In genomic region chr18:62186656-62187542, GRCh38 we compare ENCODE assay signal across 8 cellular contexts. TPM values are rescaled to one million over a fixed set of nuclear protein-coding genes. Genes with fewer than 3 reads are reported as not detected.
DNase-seq lines count a peak whose midpoint lies in the region; ATAC-seq and TF ChIP-seq lines count a peak whose summit lies in the region.

Gene PIGN (minus strand): TSS chr18:62187056. CDS start chr18:62161353, 25,703 bp downstream.
Gene RELCH (plus strand): TSS chr18:62187255. CDS start chr18:62187506, 251 bp downstream.

- no peaks in the 10 kb centered on the region for H3K9me3 Mint-ChIP-seq in activated T-cell treated with anti-CD3 and anti-CD28 coated beads, Interleukin-2, amount 50 U/mL, for 24 hours

- no peaks in the 10 kb centered on the region for H3K27me3 ChIP-seq in mucosa of rectum (ENCODE audit: control insufficient read depth in 2 of 2, insufficient read depth in 2 of 2, low read length in 2 of 2)

- peak; percentile 82 for TF ChIP-seq POLR2A in erythroblast (IDR thresholded peaks at IDR 0.05; ENCODE audit: low read length)

- H3K4me3 ChIP-seq in mucosa of rectum (ENCODE audit: low read length in 2 of 2): peak within 1 kb of the TSS; percentile 93 to 98

- H3K36me3 Mint-ChIP-seq in activated T-cell treated with anti-CD3 and anti-CD28 coated beads, Interleukin-2, amount 50 U/mL, for 24 hours (ENCODE audit: low read depth): peaks cover 51% of the 10 kb centered on the region

- no peaks in the 10 kb centered on the region for H3K27me3 Mint-ChIP-seq in activated T-cell treated with anti-CD3 and anti-CD28 coated beads, Interleukin-2, amount 50 U/mL, for 24 hours

- H3K9me3 ChIP-seq in mucosa of rectum (ENCODE audit: control insufficient read depth in 2 of 2, low read length in 2 of 2): no peaks in the 10 kb centered on the region

- DNase-seq in DMS153 treated with DMSO at 0.1 percent for 48 hours (lab: John Stamatoyannopoulos, UW; ENCODE audit: unreplicated experiment) (peak; percentile 94), KBM-7 (peak; percentile 97), erythroblast (lab: John Stamatoyannopoulos, UW) (peak; percentile 100)
- peak; percentile 92 for DNase-seq in activated T-cell treated with anti-CD3 and anti-CD28 coated beads, Interleukin-2, amount 50 U/mL, for 24 hours
- DNase-seq in stimulated activated CD8-positive, alpha-beta memory T cell treated with anti-CD3 and anti-CD28 coated beads, Interleukin-4, amount 100 ng/mL, for 48 hours: peak; percentile 92

- H3K4me3 Mint-ChIP-seq in activated T-cell treated with anti-CD3 and anti-CD28 coated beads, Interleukin-2, amount 50 U/mL, for 24 hours: peak within 1 kb of the TSS; percentile 100

- in situ Hi-C loops in KBM-7 (cut with MboI; ENCODE audit: low pct_unique_long_range_greater_than_20kb, low sequenced_read_pairs): loop anchor here (25.0 kb wide), 1 partner anchor 800 kb away; no protein-coding TSS in a partner anchor

- peak within 1 kb of the TSS; percentile 81 to 89 for H3K27ac ChIP-seq in mucosa of rectum (ENCODE audit: low read depth in 2 of 2, low read length in 2 of 2)

- H3K4me1 Mint-ChIP-seq in activated T-cell treated with anti-CD3 and anti-CD28 coated beads, Interleukin-2, amount 50 U/mL, for 24 hours (ENCODE audit: low read depth): peaks cover 56% of the 10 kb centered on the region

- no peaks in the 10 kb centered on the region for H3K36me3 ChIP-seq in mucosa of rectum (ENCODE audit: control insufficient read depth in 2 of 2, insufficient read depth in 2 of 2, low read length in 2 of 2)

- ATAC-seq in GM21717 (IDR thresholded peaks at IDR 0.05; ENCODE audit: unreplicated experiment): peak; percentile 92

- H3K27ac Mint-ChIP-seq in activated T-cell treated with anti-CD3 and anti-CD28 coated beads, Interleukin-2, amount 50 U/mL, for 24 hours: peak within 1 kb of the TSS; percentile 99

- peak within 1 kb of the TSS; percentile 79 to 94 for H3K9ac ChIP-seq in mucosa of rectum (ENCODE audit: low read depth in 1 of 2, low read length in 2 of 2)

- peaks cover 6 to 9% of the 10 kb centered on the region in 2 donors for H3K4me1 ChIP-seq in mucosa of rectum (ENCODE audit: control insufficient read depth in 2 of 2, insufficient read depth in 2 of 2, low read length in 2 of 2)

TF ChIP-seq in PFSK-1, 5 proteins besides CTCF, POLR2A, EP300 and RAD21:
- TF ChIP-seq POLR2AphosphoS5 (IDR thresholded peaks at IDR 0.05; ENCODE audit: low read depth, low read length) (peak; percentile 78), TAF1 (IDR thresholded peaks at IDR 0.05; ENCODE audit: borderline replicate concordance, insufficient read depth, low read length) (peak; percentile 81; the same call in 1 of the 2 replicates), FOXP2 (optimal IDR thresholded peaks at IDR 0.05; ENCODE audit: borderline replicate concordance, extremely low read depth, extremely low read length, insufficient read depth) (no peak), SIN3A (IDR thresholded peaks at IDR 0.05; ENCODE audit: borderline replicate concordance, insufficient read depth, low read length) (no peak; the same call in 1 of the 2 replicates), REST (IDR thresholded peaks at IDR 0.05; ENCODE audit: insufficient read depth in 1 of 2, low read depth in 2 of 2, low read length in 2 of 2) (0 out of 4 replicates have a peak, but pooled peaks of 1 of the 2 experiments have one; percentile 44)
TF ChIP-seq in PFSK-1: peak in this region for 3.

RNA-seq across cellular contexts. Expression of gene PIGN, which starts in this region (rescaled TPM):
- 7.8 TPM for polyA plus RNA-seq in PFSK-1 (2012; ENCODE audit: insufficient read length, low read depth)

RNA-seq across cellular contexts. Expression of gene RELCH, which starts in this region (rescaled TPM):
- polyA plus RNA-seq in PFSK-1 (2012; ENCODE audit: insufficient read length, low read depth): 9.1 TPM

Comparison
In these comparisons a context has a peak if more than half of its experiments do, and no peak if none do; other contexts are left out.
1. Peak in every context shown above with its lines: DNase-seq, ATAC-seq, H3K4me3 ChIP-seq and H3K27ac ChIP-seq.